Comparison of ENCODE assay signal across 19 cellular contexts in genomic region chr1:62386351-62387121, GRCh38. TPM values are rescaled to one million over a fixed set of nuclear protein-coding genes. Genes with fewer than 3 reads are reported as not detected.
DNase-seq lines count a peak whose midpoint lies in the region; ATAC-seq and TF ChIP-seq lines count a peak whose summit lies in the region.
"Had no signal": no experiment of that assay in that cellular context is flagged by ENCODE, and none has a peak within 500 bp of the region (broad histone marks: within the 10 kb centered on the region; RNA-seq: fewer than 3 reads in every experiment).

No MANE protein-coding gene starts in this region.

- ATAC-seq in HG02798 (IDR thresholded peaks at IDR 0.05; ENCODE audit: poor library complexity, unreplicated experiment), result no peak
- ATAC-seq: GM12878 had no signal

- H3K36me3 Mint-ChIP-seq in activated naive CD4-positive, alpha-beta T cell treated with anti-CD3 and anti-CD28 coated beads for 36 hours (ENCODE audit: low read depth), result no peaks in the 10 kb centered on the region

- POLR2A ChIA-PET in RWPE1 (lab: Yijun Ruan, JAX; ENCODE audit: low non-redundant PET), result no interaction called here

- H3K4me3 ChIP-seq in fibroblast of mammary gland (ENCODE audit: control insufficient read depth, low read depth, low read length), result no peak overlapping the region
- H3K4me3 ChIP-seq: GM12878, ovary, thoracic aorta had no signal

- CTCF ChIA-PET in activated naive CD4-positive, alpha-beta T cell treated with anti-CD3 and anti-CD28 coated beads for 36 hours (lab: Charles Lee), result no interaction called here
- CTCF ChIA-PET in RWPE1 (lab: Yijun Ruan, JAX), result no interaction called here

- H3K27me3 Mint-ChIP-seq in activated naive CD4-positive, alpha-beta T cell treated with anti-CD3 and anti-CD28 coated beads for 36 hours (ENCODE audit: low read depth), result no peaks in the 10 kb centered on the region

- H3K27ac ChIP-seq in RWPE1, result no peak overlapping the region
- H3K27ac ChIP-seq: HL-60, ovary, thoracic aorta had no signal

- H3K4me1 Mint-ChIP-seq in activated naive CD4-positive, alpha-beta T cell treated with anti-CD3 and anti-CD28 coated beads for 36 hours (ENCODE audit: low read depth), result no peaks in the 10 kb centered on the region

- no peak overlapping the region for H3K4me3 Mint-ChIP-seq in activated naive CD4-positive, alpha-beta T cell treated with anti-CD3 and anti-CD28 coated beads for 36 hours
- H3K4me3 Mint-ChIP-seq: T-helper 2 cell treated with Interferon-gamma antibody and Interleukin-4, amounts not matched to agents 5 μg/mL and 100 μg/mL, for 36 hours had no signal

- no peaks in the 10 kb centered on the region for H3K9me3 Mint-ChIP-seq in activated naive CD4-positive, alpha-beta T cell treated with anti-CD3 and anti-CD28 coated beads for 36 hours
- H3K9me3 Mint-ChIP-seq: T-helper 2 cell treated with Interferon-gamma antibody and Interleukin-4, amounts not matched to agents 5 μg/mL and 100 μg/mL, for 36 hours had no signal

- intact Hi-C loops in activated naive CD4-positive, alpha-beta T cell treated with anti-CD3 and anti-CD28 coated beads for 36 hours (cut with micrococcal nuclease), result no loop called here

- TF ChIP-seq CTCF in fibroblast of mammary gland (conservative IDR thresholded peaks at IDR 0.05; ENCODE audit: control insufficient read depth, insufficient read depth, low read depth, low read length), result no peak
- no peak for TF ChIP-seq CTCF in RWPE1 (conservative IDR thresholded peaks at IDR 0.05; ENCODE audit: low read depth)

- no peak overlapping the region for H3K27ac Mint-ChIP-seq in activated naive CD4-positive, alpha-beta T cell treated with anti-CD3 and anti-CD28 coated beads for 36 hours
- H3K27ac Mint-ChIP-seq: T-helper 2 cell treated with Interferon-gamma antibody and Interleukin-4, amounts not matched to agents 5 μg/mL and 100 μg/mL, for 36 hours had no signal

- DNase-seq in Daoy (ENCODE audit: low read depth) (peak; percentile 10), NCI-H69 (lab: John Stamatoyannopoulos, UW) (peak; percentile 34), fibroblast of mammary gland (ENCODE audit: low read depth) (peak; percentile 10), pons (ENCODE audit: low spot score) (peak; percentile 53), RWPE1 (ENCODE audit: low spot score) (no peak), cerebellar cortex (ENCODE audit: low spot score) (no peak)
- DNase-seq in activated naive CD4-positive, alpha-beta T cell treated with anti-CD3 and anti-CD28 coated beads for 36 hours, result no peak
- DNase-seq: anterior cingulate cortex, cortex of kidney, KBM-7, NCI-H1105 treated with DMSO at 0.1 percent for 48 hours, NCI-H446 treated with DMSO at 0.1 percent for 48 hours, ovary, SHP77 treated with DMSO at 0.1 percent for 48 hours had no signal

RNA-seq across cellular contexts. Expression of gene USP1, which starts 50.3 kb away (rescaled TPM):
- 75.0 and 79.4 TPM in 2 replicates for total RNA-seq in Daoy (2014; rRNA removed; shearing (Covaris generic))
- 10 to 100 TPM; 65.9 to 67.1 TPM for total RNA-seq in activated naive CD4-positive, alpha-beta T cell treated with anti-CD3 and anti-CD28 coated beads for 36 hours

Comparison
In these comparisons a context has a peak if more than half of its experiments do, and no peak if none do; other contexts are left out.
1. DNase-seq: peak in Daoy (single experiment), NCI-H69 (single experiment), fibroblast of mammary gland (single experiment) and pons (single experiment); none in activated naive CD4-positive, alpha-beta T cell treated with anti-CD3 and anti-CD28 coated beads for 36 hours (single experiment), RWPE1 (single experiment) and cerebellar cortex (single experiment).